In genomic region chr9:89483592-89484474, GRCh38 we compare ENCODE assay signal across 1 cellular context.
TF ChIP-seq lines count a peak whose summit lies in the region.

No MANE protein-coding gene starts in this region.

TF ChIP-seq in GM23338, 12 proteins besides CTCF, POLR2A, EP300 and RAD21 (continued from another document):
- TF ChIP-seq REST (IDR thresholded peaks at IDR 0.05; ENCODE audit: unreplicated experiment) = no peak
- no peak for TF ChIP-seq CREB1 (CRISPR knock-in tag; IDR thresholded peaks at IDR 0.05; ENCODE audit: low read depth)
- no peak for TF ChIP-seq ZNF331 (CRISPR knock-in tag; IDR thresholded peaks at IDR 0.05; ENCODE audit: low read depth)
